8 cellular contexts compared by ENCODE assay signal in genomic region chr19:55383789-55384575, GRCh38. TPM values are rescaled to one million over a fixed set of nuclear protein-coding genes. Genes with fewer than 3 reads are reported as not detected.
DNase-seq lines count a peak whose midpoint lies in the region; ATAC-seq and TF ChIP-seq lines count a peak whose summit lies in the region.

A gene with protein sequence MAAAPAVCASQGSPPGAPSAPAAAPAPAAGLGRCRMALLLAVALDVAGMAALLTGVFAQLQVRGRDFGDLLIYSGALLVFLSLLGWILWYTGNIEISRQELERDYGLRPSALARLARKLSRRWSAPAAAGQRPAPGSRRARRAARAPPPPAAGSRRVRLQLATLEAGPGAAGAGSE (minus strand): TSS chr19:55384292. CDS start chr19:55384259, 33 bp downstream.

- TF ChIP-seq CTCF in prostate gland (IDR thresholded peaks at IDR 0.05): peak in 2 of 4 experiments; percentile 18 to 59

- peak within 1 kb of the TSS; percentile 91 for H3K9ac ChIP-seq in SK-N-MC (ENCODE audit: insufficient read length)

- no peaks in the 10 kb centered on the region for H3K27me3 ChIP-seq in prostate gland (replicated peaks; ENCODE audit: insufficient read depth)

- intact Hi-C loops in left ventricle myocardium superior (cut with micrococcal nuclease) (no loop called here), prostate gland (cut with DNase I) (no loop called here)

- DNase-seq in DMS79 (lab: John Stamatoyannopoulos, UW) (peak; percentile 35), HuH-7 (ENCODE audit: low spot score) (peak; percentile 83), SK-N-MC (ENCODE audit: low read depth, low spot score) (no peak), anterior cingulate cortex (lab: John Stamatoyannopoulos, UW) (peak in 42 of 58 donors; percentile 6 to 58 (median 34)), left ventricle myocardium superior (peak; percentile 76), prostate gland (ENCODE audit: low spot score) (peak; percentile 41)

- peak within 1 kb of the TSS; percentile 94 for H3K27ac ChIP-seq in SK-N-MC
- H3K27ac ChIP-seq in prostate gland: peak within 1 kb of the TSS; percentile 93 to 96

- ATAC-seq in left ventricle myocardium superior (peak; percentile 3), HG02870 (IDR thresholded peaks at IDR 0.05; ENCODE audit: unreplicated experiment) (no peak), HG03442 (IDR thresholded peaks at IDR 0.05; ENCODE audit: unreplicated experiment) (no peak)

- peaks cover 30% of the 10 kb centered on the region for H3K4me1 ChIP-seq in prostate gland (replicated peaks)

- H3K9me3 ChIP-seq in SK-N-MC (ENCODE audit: low read depth, low read length) (no peaks in the 10 kb centered on the region), prostate gland (no peaks in the 10 kb centered on the region)

- H3K4me3 ChIP-seq in SK-N-MC: peak within 1 kb of the TSS; percentile 91
- H3K4me3 ChIP-seq in prostate gland: peak within 1 kb of the TSS; percentile 74 to 78

- 4% methylated on average over 41 of the region's 108 CpGs for WGBS in prostate gland

- H3K36me3 ChIP-seq in SK-N-MC (ENCODE audit: insufficient read depth, low read length): peaks cover 27% of the 10 kb centered on the region
- peaks cover 0 to 5% of the 10 kb centered on the region in 2 donors for H3K36me3 ChIP-seq in prostate gland

- peak; percentile 50 for TF ChIP-seq POLR2A in prostate gland (IDR thresholded peaks at IDR 0.05)

RNA-seq across cellular contexts. Expression of the gene that starts here (rescaled TPM):
- 0.25 TPM for total RNA-seq in left ventricle myocardium superior
- 100 to 1,000 TPM in 1 of 2 donors, 10 to 100 TPM in 1; 19.6 to 116 TPM for total RNA-seq in prostate gland

Comparison
In these comparisons a context has a peak if more than half of its experiments do, and no peak if none do; other contexts are left out.
1. RNA of the gene that starts here (total RNA-seq): 19.6 to 116 TPM in prostate gland; 0.25 TPM in left ventricle myocardium superior (single experiment); every median in the first group is over 10 times any median in the second.
2. Peak in DNase-seq and ATAC-seq in left ventricle myocardium superior; RNA of the gene not detected or under 1 TPM.